8 cellular contexts compared by ENCODE assay signal in the genomic region with DNA sequence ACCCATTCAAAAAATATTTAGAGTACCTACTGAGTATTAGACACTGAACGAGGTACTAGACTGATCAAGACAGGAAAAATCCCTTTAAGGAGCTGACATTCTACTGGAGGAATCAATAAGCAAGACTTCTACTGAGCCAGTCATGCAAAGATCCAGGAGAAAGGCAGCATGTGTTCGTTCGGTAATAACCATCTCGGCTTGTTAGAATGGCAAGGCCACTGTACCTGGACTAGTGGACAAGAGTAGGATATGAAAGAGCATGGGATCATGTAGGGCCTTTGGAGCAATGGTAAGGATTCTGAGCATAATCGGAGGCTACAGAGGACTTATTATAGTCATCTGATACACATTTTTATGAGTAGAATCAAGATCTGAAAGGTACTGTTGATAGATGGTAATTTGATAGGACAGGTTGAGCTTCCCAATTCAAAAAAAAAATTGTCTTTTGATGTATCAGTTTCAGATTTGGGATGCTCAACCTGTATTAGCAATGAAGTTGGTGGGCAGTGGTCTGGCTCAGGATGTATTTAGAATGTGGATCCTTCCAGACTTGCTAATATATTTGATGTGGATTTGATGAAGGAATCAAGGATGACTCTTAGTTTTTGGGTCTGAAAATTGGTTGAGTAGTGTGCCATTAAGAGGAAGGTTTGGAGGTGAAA. TPM values are rescaled to one million over a fixed set of nuclear protein-coding genes. Genes with fewer than 3 reads are reported as not detected.
A peak's percentile ranks its signal among the peaks of the same experiment; 100 is the strongest.
DNase-seq lines count a peak whose midpoint lies in the region; ATAC-seq and TF ChIP-seq lines count a peak whose summit lies in the region.

No MANE protein-coding gene starts in this region.

- CTCF ChIA-PET in activated CD8-positive, alpha-beta memory T cell treated with anti-CD3 and anti-CD28 coated beads, Interleukin-2, amount 10 ng/mL, durations not matched to agents 7 days and 5 days (lab: Charles Lee) = interaction anchor here (3.1 to 5.3 kb wide), 2 partner anchors 9 to 26 kb away, joined by 14 to 49 read pairs; a partner anchor contains a TSS

- DNase-seq in activated CD8-positive, alpha-beta memory T cell treated with anti-CD3 and anti-CD28 coated beads, Interleukin-2, amount 10 ng/mL, durations not matched to agents 7 days and 5 days = no peak
- no peak for DNase-seq in activated CD8-positive, alpha-beta memory T cell treated with anti-CD3 and anti-CD28 coated beads, Interleukin-2, amount 50 U/mL, for 48 hours
- peak; percentile 36 for DNase-seq in SK-N-DZ (ENCODE audit: low spot score)
- peak in 1 of 2 donors; percentile 14 for DNase-seq in fibroblast of lung (ENCODE audit: low read depth in 2 of 2)
- no peak for DNase-seq in suprapubic skin (ENCODE audit: low spot score in 2 of 2)
- DNase-seq in left ventricle myocardium superior = no peak

- no peaks in the 10 kb centered on the region for H3K27me3 ChIP-seq in fibroblast of lung (ENCODE audit: control insufficient read depth, insufficient read depth, low read length)
- H3K27me3 ChIP-seq in suprapubic skin = no peaks in the 10 kb centered on the region

- H3K4me1 Mint-ChIP-seq in activated CD8-positive, alpha-beta memory T cell treated with anti-CD3 and anti-CD28 coated beads, Interleukin-2, amount 10 ng/mL, durations not matched to agents 7 days and 5 days = peaks cover 60% of the 10 kb centered on the region

- 65% methylated on average over 5 of the region's 5 CpGs for WGBS in suprapubic skin

- TF ChIP-seq POLR2A in suprapubic skin (IDR thresholded peaks at IDR 0.05) = no peak

- H3K27me3 Mint-ChIP-seq in activated CD8-positive, alpha-beta memory T cell treated with anti-CD3 and anti-CD28 coated beads, Interleukin-2, amount 10 ng/mL, durations not matched to agents 7 days and 5 days = no peaks in the 10 kb centered on the region

- H3K9me3 ChIP-seq in fibroblast of lung (ENCODE audit: control insufficient read depth, insufficient read depth, low read depth, low read length) = no peaks in the 10 kb centered on the region
- no peaks in the 10 kb centered on the region for H3K9me3 ChIP-seq in suprapubic skin

- H3K27ac ChIP-seq in fibroblast of lung (ENCODE audit: insufficient read depth, low read length) (no peak overlapping the region), suprapubic skin (peak overlapping the region; percentile 4)

- peaks cover 64% of the 10 kb centered on the region for H3K79me2 ChIP-seq in fibroblast of lung (ENCODE audit: control insufficient read depth, insufficient read depth, low read length)

- no peaks in the 10 kb centered on the region for H3K9me3 Mint-ChIP-seq in activated CD8-positive, alpha-beta memory T cell treated with anti-CD3 and anti-CD28 coated beads, Interleukin-2, amount 10 ng/mL, durations not matched to agents 7 days and 5 days (ENCODE audit: low read depth)

- H3K4me1 ChIP-seq in fibroblast of lung (ENCODE audit: control insufficient read depth, extremely low read depth, insufficient read depth, low read length) (peaks cover 2% of the 10 kb centered on the region), suprapubic skin (peaks cover 31% of the 10 kb centered on the region)

- H3K9ac ChIP-seq in fibroblast of lung (ENCODE audit: insufficient read depth, low read length) = no peak overlapping the region

- no peak for TF ChIP-seq CTCF in fibroblast of lung (conservative IDR thresholded peaks at IDR 0.05 in 1 of 2, IDR thresholded peaks at IDR 0.05 in 1 of 2; ENCODE audit: low read depth in 1 of 2, low read length in 2 of 2)
- no peak for TF ChIP-seq CTCF in suprapubic skin (IDR thresholded peaks at IDR 0.05)

- H3K4me3 ChIP-seq in fibroblast of lung (replicated peaks in 1 of 4; ENCODE audit: control extremely low read depth in 1 of 4, insufficient read depth in 1 of 4, low read depth in 3 of 4, low read length in 4 of 4) = peak overlapping the region in 3 of 4 experiments; percentile 73 to 98 (median 80)
- H3K4me3 ChIP-seq in suprapubic skin = no peak overlapping the region

- peaks cover 46% of the 10 kb centered on the region for H3K36me3 Mint-ChIP-seq in activated CD8-positive, alpha-beta memory T cell treated with anti-CD3 and anti-CD28 coated beads, Interleukin-2, amount 10 ng/mL, durations not matched to agents 7 days and 5 days

- H2AFZ ChIP-seq in fibroblast of lung (ENCODE audit: low read length) = no peak overlapping the region

- no peak for TF ChIP-seq EP300 in suprapubic skin (IDR thresholded peaks at IDR 0.05)

- peak overlapping the region; percentile 92 for H3K4me3 Mint-ChIP-seq in activated CD8-positive, alpha-beta memory T cell treated with anti-CD3 and anti-CD28 coated beads, Interleukin-2, amount 10 ng/mL, durations not matched to agents 7 days and 5 days

- H3K4me2 ChIP-seq in fibroblast of lung (ENCODE audit: extremely low read depth, insufficient read depth, low read length) = peak overlapping the region; percentile 91

- H4K20me1 ChIP-seq in fibroblast of lung (ENCODE audit: control insufficient read depth, extremely low read depth, insufficient read depth, low read length) = no peaks in the 10 kb centered on the region

- H3K27ac Mint-ChIP-seq in activated CD8-positive, alpha-beta memory T cell treated with anti-CD3 and anti-CD28 coated beads, Interleukin-2, amount 10 ng/mL, durations not matched to agents 7 days and 5 days = peak overlapping the region; percentile 75

- H3K36me3 ChIP-seq in fibroblast of lung (ENCODE audit: control insufficient read depth, insufficient read depth, low read length) (peaks cover 8% of the 10 kb centered on the region), suprapubic skin (peaks cover 34% of the 10 kb centered on the region)

- intact Hi-C loops in left ventricle myocardium superior (cut with micrococcal nuclease) = no loop called here

- no peak for ATAC-seq in activated CD8-positive, alpha-beta memory T cell treated with anti-CD3 and anti-CD28 coated beads, Interleukin-2, amount 10 ng/mL, durations not matched to agents 7 days and 5 days
- ATAC-seq in HG02798 (IDR thresholded peaks at IDR 0.05; ENCODE audit: poor library complexity, unreplicated experiment) = no peak
- no peak for ATAC-seq in GM18511 (IDR thresholded peaks at IDR 0.05; ENCODE audit: unreplicated experiment)
- ATAC-seq in left ventricle myocardium superior = no peak

RNA-seq across cellular contexts. Expression of a gene that starts 2.3 kb away (rescaled TPM):
- total RNA-seq in activated CD8-positive, alpha-beta memory T cell treated with anti-CD3 and anti-CD28 coated beads, Interleukin-2, amount 10 ng/mL, durations not matched to agents 7 days and 5 days = 10 to 100 TPM; 21.6 to 26.3 TPM
- polyA plus RNA-seq in SK-N-DZ (2014; cell fraction: cytosol; rRNA removed) = 37.1 and 51.2 TPM in 2 replicates
- 42.8 and 57.1 TPM in 2 replicates for polyA plus RNA-seq in SK-N-DZ (2014; cell fraction: nucleus; rRNA removed)
- total RNA-seq in fibroblast of lung = 14.9 and 22.8 TPM in 2 replicates
- 51.5 and 51.9 TPM in 2 replicates for polyA plus RNA-seq in fibroblast of lung
- 68.1 and 71.7 TPM in 2 replicates for polyA plus RNA-seq in fibroblast of lung (2012)
- polyA minus RNA-seq in fibroblast of lung (ENCODE audit: low replicate concordance) = 1.1 TPM in 2 replicates
- 10 to 100 TPM; 19.4 to 30.3 (median 25.3) TPM for total RNA-seq in suprapubic skin
- total RNA-seq in left ventricle myocardium superior = 63.7 TPM

RNA-seq across cellular contexts. Expression of a gene that starts 26.6 kb away (rescaled TPM):
- total RNA-seq in activated CD8-positive, alpha-beta memory T cell treated with anti-CD3 and anti-CD28 coated beads, Interleukin-2, amount 10 ng/mL, durations not matched to agents 7 days and 5 days = 100 to 1,000 TPM; 410 to 503 TPM
- 299 and 311 TPM in 2 replicates for polyA plus RNA-seq in SK-N-DZ (2014; cell fraction: cytosol; rRNA removed)
- 303 and 475 TPM in 2 replicates for polyA plus RNA-seq in SK-N-DZ (2014; cell fraction: nucleus; rRNA removed)
- total RNA-seq in fibroblast of lung = 328 and 383 TPM in 2 replicates
- 231 and 330 TPM in 2 replicates for polyA plus RNA-seq in fibroblast of lung
- polyA plus RNA-seq in fibroblast of lung (2012) = 307 and 379 TPM in 2 replicates
- polyA minus RNA-seq in fibroblast of lung (ENCODE audit: low replicate concordance) = 14.6 and 94.0 TPM in 2 replicates
- total RNA-seq in suprapubic skin = 100 to 1,000 TPM; 275 to 441 (median 310) TPM
- total RNA-seq in left ventricle myocardium superior = 183 TPM
